Comparison of ENCODE assay signal across 1 cellular context in the genomic region with DNA sequence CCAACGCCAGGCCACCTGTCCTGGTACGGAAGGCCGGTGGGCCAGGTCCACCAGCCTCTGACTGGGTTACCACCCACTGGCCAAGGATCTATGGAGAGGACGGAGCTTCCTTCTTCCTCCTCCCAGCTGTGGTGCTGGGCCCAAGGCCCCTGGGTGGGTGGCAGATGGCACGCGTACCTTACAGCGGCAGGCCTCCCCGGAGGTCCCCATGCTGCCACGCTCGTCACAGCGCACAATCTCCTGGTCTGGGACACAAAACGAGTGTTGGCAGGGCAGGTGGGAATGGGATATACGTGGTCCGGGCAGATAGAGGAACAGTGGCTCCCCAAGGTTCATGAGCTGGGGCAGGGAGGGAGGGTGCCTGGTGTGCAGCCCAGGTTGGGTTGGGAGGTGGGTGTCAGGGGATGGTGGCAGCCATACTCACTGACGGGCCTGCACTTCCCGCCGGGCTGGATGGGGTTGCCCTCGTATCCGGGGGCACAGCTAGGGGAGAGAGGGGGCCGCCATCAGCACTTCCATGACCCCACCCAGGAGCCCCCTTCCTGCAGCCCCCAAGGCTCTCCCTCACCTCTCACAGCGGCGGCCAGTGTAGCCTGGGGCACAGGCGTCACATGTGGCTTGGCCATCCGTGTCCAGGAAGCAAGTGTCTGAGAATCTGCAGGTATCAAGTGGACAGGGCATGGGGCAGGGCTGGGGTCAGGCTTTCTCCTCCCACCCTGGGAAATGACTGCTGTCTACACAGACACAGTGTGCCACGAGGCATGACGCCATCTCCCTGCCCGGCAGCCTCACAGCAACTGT.
TF ChIP-seq lines count a peak whose summit lies in the region.

No MANE protein-coding gene starts in this region.

TF ChIP-seq in K562, 482 proteins besides CTCF, POLR2A, EP300 and RAD21:
- 0 out of 2 replicates have a peak, but pooled peaks have one; percentile 26 for TF ChIP-seq POLR2G (IDR thresholded peaks at IDR 0.05; ENCODE audit: low read depth, low read length)
- TF ChIP-seq HNRNPUL1 (IDR thresholded peaks at IDR 0.05; ENCODE audit: low read length): no peak
- no peak for TF ChIP-seq ZNF695 (CRISPR knock-in tag; IDR thresholded peaks at IDR 0.05)
- TF ChIP-seq MEF2D (tag; conservative IDR thresholded peaks at IDR 0.05; ENCODE audit: low read depth): no peak
